ENCODE assay signal across 1 cellular context in genomic region chr3:3126477-3127431, GRCh38.
TF ChIP-seq lines count a peak whose summit lies in the region.

Gene TRNT1 (plus strand): TSS chr3:3126940. CDS start chr3:3129041, 2,101 bp downstream.

TF ChIP-seq in K562, 482 proteins besides CTCF, POLR2A, EP300 and RAD21 (continued from another document and continues in another):
- TF ChIP-seq AFF4 (CRISPR knock-in tag; IDR thresholded peaks at IDR 0.05) (no peak; the same call in 1 of the 2 replicates), ZNF778 (CRISPR knock-in tag; IDR thresholded peaks at IDR 0.05) (no peak), ZNF124 (CRISPR knock-in tag; IDR thresholded peaks at IDR 0.05) (no peak), MNT (conservative IDR thresholded peaks at IDR 0.05) (peak; percentile 96 to 99), ZNF217 (CRISPR knock-in tag; IDR thresholded peaks at IDR 0.05) (no peak), SREBF2 (CRISPR knock-in tag; IDR thresholded peaks at IDR 0.05) (no peak; the same call in 1 of the 2 replicates), ZBTB11 (CRISPR knock-in tag; IDR thresholded peaks at IDR 0.05) (peak in 1 of 3 experiments; percentile 88; a peak in 2 of 6 replicates), ZNF717 (CRISPR knock-in tag; IDR thresholded peaks at IDR 0.05) (no peak), ELF4 (CRISPR knock-in tag; IDR thresholded peaks at IDR 0.05) (peak; percentile 94), ZNF561 (CRISPR knock-in tag; conservative IDR thresholded peaks at IDR 0.05) (no peak), ZNF316 (IDR thresholded peaks at IDR 0.05) (0 out of 2 replicates have a peak, but pooled peaks have one; percentile 11), ZNF184 (CRISPR knock-in tag; IDR thresholded peaks at IDR 0.05) (no peak), ZBTB12 (CRISPR knock-in tag; IDR thresholded peaks at IDR 0.05) (peak; percentile 88), ATF3 (IDR thresholded peaks at IDR 0.05) (peak; percentile 100), ATF3 (CRISPR knock-in tag; conservative IDR thresholded peaks at IDR 0.05) (peak; percentile 70; the same call in 1 of the 2 replicates), SAFB (IDR thresholded peaks at IDR 0.05; ENCODE audit: borderline replicate concordance, low read depth, low read length) (peak; percentile 46; the same call in 1 of the 2 replicates), HOXB6 (CRISPR knock-in tag; IDR thresholded peaks at IDR 0.05; ENCODE audit: borderline replicate concordance) (no peak), ZNF354B (CRISPR knock-in tag; IDR thresholded peaks at IDR 0.05) (no peak), POLR3G (IDR thresholded peaks at IDR 0.05; ENCODE audit: extremely low read depth, insufficient read length, insufficient replicate concordance) (no peak), MTA1 (IDR thresholded peaks at IDR 0.05; ENCODE audit: borderline replicate concordance) (no peak), NCOR1 (IDR thresholded peaks at IDR 0.05) (no peak), ZNF324 (CRISPR knock-in tag; IDR thresholded peaks at IDR 0.05) (no peak), HNRNPUL1 (IDR thresholded peaks at IDR 0.05; ENCODE audit: low read length) (no peak), FOXJ3 (CRISPR knock-in tag; IDR thresholded peaks at IDR 0.05) (no peak), SRSF3 (IDR thresholded peaks at IDR 0.05; ENCODE audit: insufficient read depth, low read length) (peak; percentile 39; the same call in 1 of the 2 replicates), CEBPB (tag; IDR thresholded peaks at IDR 0.05) (no peak), ZNF274 (IDR thresholded peaks at IDR 0.05; ENCODE audit: borderline replicate concordance, low read depth, low read length) (peak; percentile 29; the same call in 1 of the 2 replicates), PKNOX1 (IDR thresholded peaks at IDR 0.05) (no peak), ZNF143 (CRISPR knock-in tag; IDR thresholded peaks at IDR 0.05) (no peak), PML (IDR thresholded peaks at IDR 0.05; ENCODE audit: low read length) (peak; percentile 59), PHF20 (IDR thresholded peaks at IDR 0.05; ENCODE audit: partially characterized antibody) (peak; percentile 79), NFIC (IDR thresholded peaks at IDR 0.05) (peak; percentile 46), CBX3 (IDR thresholded peaks at IDR 0.05; ENCODE audit: borderline replicate concordance in 1 of 2, low read length in 2 of 2) (no peak), SREBF1 (IDR thresholded peaks at IDR 0.05; ENCODE audit: borderline replicate concordance, low read depth, low read length) (no peak; the same call in 1 of the 2 replicates), ETS2 (tag; IDR thresholded peaks at IDR 0.05; ENCODE audit: borderline replicate concordance, poor library complexity, severe bottlenecking) (no peak), ZNF551 (CRISPR knock-in tag; IDR thresholded peaks at IDR 0.05) (no peak), HDAC8 (tag; IDR thresholded peaks at IDR 0.05) (no peak), HNRNPL (IDR thresholded peaks at IDR 0.05; ENCODE audit: low read depth, low read length) (peak; percentile 72), THAP12 (CRISPR knock-in tag; IDR thresholded peaks at IDR 0.05) (peak; percentile 93), REST (CRISPR knock-in tag; IDR thresholded peaks at IDR 0.05; ENCODE audit: low read depth) (peak; percentile 69; the same call in 1 of the 2 replicates), TOE1 (IDR thresholded peaks at IDR 0.05; ENCODE audit: borderline replicate concordance) (0 out of 2 replicates have a peak, but pooled peaks have one; percentile 25), TOE1 (CRISPR knock-in tag; IDR thresholded peaks at IDR 0.05; ENCODE audit: borderline replicate concordance, low read depth) (no peak), EGR1 (conservative IDR thresholded peaks at IDR 0.05) (peak; percentile 96), ZNF174 (CRISPR knock-in tag; IDR thresholded peaks at IDR 0.05) (no peak), MAFG (tag; conservative IDR thresholded peaks at IDR 0.05) (no peak), FOSL1 (tag; conservative IDR thresholded peaks at IDR 0.05) (peak; percentile 76), ZC3H4 (CRISPR knock-in tag; IDR thresholded peaks at IDR 0.05; ENCODE audit: borderline replicate concordance) (no peak)
